ENCODE assay signal across 35 cellular contexts in the genomic region with DNA sequence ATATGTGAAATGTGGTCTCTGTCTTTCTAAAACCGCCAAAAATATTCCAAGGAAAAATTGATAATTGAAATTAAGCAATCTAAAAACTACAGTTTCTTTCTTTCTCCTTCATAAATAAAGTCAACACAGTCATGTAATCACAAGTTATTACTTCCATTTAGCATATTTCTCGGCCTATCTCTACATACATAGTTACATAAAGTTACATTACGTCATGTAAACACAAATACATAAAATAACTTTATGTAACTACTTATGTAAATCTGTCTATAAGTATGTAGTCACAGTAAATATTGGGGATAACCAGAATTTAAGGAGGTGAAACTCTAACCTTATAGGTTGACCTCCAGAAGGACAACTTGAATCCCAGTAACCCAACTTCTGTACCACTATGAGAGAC.
"Had no signal": no experiment of that assay in that cellular context is flagged by ENCODE, and none has a peak within 500 bp of the region (broad histone marks: within the 10 kb centered on the region; RNA-seq: fewer than 3 reads in every experiment).

No MANE protein-coding gene starts in this region.

- H3K27me3 ChIP-seq: MG63 had no signal

- H3K36me3 ChIP-seq: MG63 had no signal

- H3K4me3 ChIP-seq: MG63 had no signal

- H3K9me3 ChIP-seq: MG63 had no signal

- DNase-seq: Karpas-422, Kasumi-1, MG63, MM.1S, MV-4-11, NCI-H1048, NCI-H1092, NCI-H1092 treated with DMSO at 0.1 percent for 48 hours, NCI-H1105, NCI-H1105 treated with DMSO at 0.1 percent for 48 hours, NCI-H1417, NCI-H1417 treated with DMSO at 0.1 percent for 48 hours, NCI-H1436, NCI-H1436 treated with DMSO at 0.1 percent for 48 hours, NCI-H146, NCI-H1694, NCI-H1694 treated with DMSO at 0.1 percent for 48 hours, NCI-H187, NCI-H187 treated with DMSO at 0.1 percent for 48 hours, NCI-H1930, NCI-H2029, NCI-H2029 treated with DMSO at 0.1 percent for 48 hours, NCI-H2081, NCI-H2081 treated with DMSO at 0.1 percent for 48 hours, NCI-H2107, NCI-H2171, NCI-H2171 treated with DMSO at 0.1 percent for 48 hours, NCI-H2227 treated with DMSO at 0.1 percent for 48 hours, NCI-H226, NCI-H345, NCI-H446, NCI-H446 treated with DMSO at 0.1 percent for 48 hours, NCI-H510A, NCI-H510A treated with DMSO at 0.1 percent for 48 hours, NCI-H524 had no signal
